Comparison of ENCODE assay signal across 8 cellular contexts in the genomic region with DNA sequence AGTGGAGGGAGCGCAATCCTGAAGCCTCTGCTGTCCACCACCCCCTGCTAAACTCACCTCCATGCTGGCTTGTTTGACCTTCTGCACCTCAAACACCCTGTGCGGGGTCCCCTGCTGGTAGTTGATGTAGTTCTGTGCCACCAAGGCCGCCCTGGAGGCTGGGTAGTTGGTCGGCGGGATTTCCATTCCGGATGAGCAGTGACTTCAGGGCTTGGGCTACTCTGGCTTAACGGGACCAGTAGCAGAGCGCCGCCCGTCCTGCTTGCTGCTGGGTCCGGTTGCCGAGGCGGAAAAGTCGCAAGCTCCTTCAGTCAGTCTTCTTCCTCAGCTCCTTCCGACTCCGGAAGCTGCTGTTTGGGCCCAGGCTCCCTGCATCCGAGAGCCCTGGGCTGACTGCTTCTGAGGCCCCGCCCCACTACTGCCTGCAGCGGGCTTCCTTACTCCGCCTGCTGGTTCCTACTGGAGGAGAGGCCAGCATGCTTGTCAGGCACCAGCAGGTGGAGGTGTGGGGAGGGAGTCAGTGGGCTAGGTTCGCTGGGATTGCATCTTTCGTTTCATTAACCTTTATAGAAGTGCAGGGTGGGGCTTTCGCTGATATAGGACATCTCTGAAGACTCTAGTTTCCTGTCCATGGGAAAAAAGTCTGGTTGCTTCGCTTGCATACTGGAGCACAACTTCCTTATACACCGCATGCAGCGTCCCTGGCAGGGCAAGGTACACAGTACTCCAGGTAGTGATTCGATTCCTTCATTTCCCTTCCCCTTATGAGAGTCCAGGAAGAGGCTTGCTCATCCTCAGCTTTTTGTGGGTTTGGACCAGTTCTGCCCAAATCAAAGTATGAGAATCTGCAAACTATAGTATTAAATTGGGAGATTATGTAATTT. TPM values are rescaled to one million over a fixed set of nuclear protein-coding genes. Genes with fewer than 3 reads are reported as not detected.
DNase-seq lines count a peak whose midpoint lies in the region; ATAC-seq and TF ChIP-seq lines count a peak whose summit lies in the region.

Gene LXN, minus strand, starts transcription at position 356 of the 884 bp plus-strand sequence. Its CDS starts 170 bp downstream, at position 186.

- peaks cover 11% of the 10 kb centered on the region for H3K36me3 Mint-ChIP-seq in memory B cell

- DNase-seq in GDM1 (lab: John Stamatoyannopoulos, UW) (peak; percentile 52), LNCaP clone FGC (ENCODE audit: low read depth) (no peak), memory B cell (ENCODE audit: low spot score in 2 of 2) (peak; percentile 43 to 53), SKM-1 (lab: John Stamatoyannopoulos, UW; ENCODE audit: unreplicated experiment) (no peak)
- DNase-seq in activated CD8-positive, alpha-beta memory T cell treated with anti-CD3 and anti-CD28 coated beads, Interleukin-2, amount 50 U/mL, for 24 hours (ENCODE audit: extremely low read depth), result peak; percentile 26
- DNase-seq in stimulated activated CD8-positive, alpha-beta memory T cell treated with anti-CD3 and anti-CD28 coated beads, Interleukin-12 subunit alpha, Interleukin-12 subunit beta, amount 100 ng/mL, for 4 hours (ENCODE audit: low read depth), result peak; percentile 47

- H3K27ac Mint-ChIP-seq in memory B cell, result peak within 1 kb of the TSS; percentile 74

- ATAC-seq in GM21825 (IDR thresholded peaks at IDR 0.05; ENCODE audit: unreplicated experiment), result peak; percentile 100
- ATAC-seq in memory B cell (ENCODE audit: low read depth), result peak; percentile 96

- TF ChIP-seq CTCF in LNCaP clone FGC (IDR thresholded peaks at IDR 0.05; ENCODE audit: control insufficient read depth, extremely low read depth, insufficient read depth), result peak; percentile 42

- no peaks in the 10 kb centered on the region for H3K9me3 Mint-ChIP-seq in memory B cell

- in situ Hi-C loops in endometrial microvascular endothelial cells (cut with HindIII; ENCODE audit: inconsistent ontology term, low pct_unique_long_range_greater_than_20kb, low sequenced_read_pairs), result loop anchor here (25.0 kb wide), 1 partner anchor 115 kb away; no protein-coding TSS in a partner anchor

- H3K27me3 Mint-ChIP-seq in memory B cell, result no peaks in the 10 kb centered on the region

- peak within 1 kb of the TSS; percentile 27 for H3K4me3 ChIP-seq in LNCaP clone FGC (ENCODE audit: low read depth, low read length)

- H3K4me1 Mint-ChIP-seq in memory B cell, result peaks cover 10% of the 10 kb centered on the region

- peak within 1 kb of the TSS; percentile 93 for H3K4me3 Mint-ChIP-seq in memory B cell

RNA-seq across cellular contexts. Expression of gene LXN, which starts in this region (rescaled TPM):
- total RNA-seq in endometrial microvascular endothelial cells (ENCODE audit: inconsistent ontology term), result 152 TPM

Comparison
In these comparisons a context has a peak if more than half of its experiments do, and no peak if none do; other contexts are left out.
1. DNase-seq: peak in GDM1 (single experiment), activated CD8-positive, alpha-beta memory T cell treated with anti-CD3 and anti-CD28 coated beads, Interleukin-2, amount 50 U/mL, for 24 hours (single experiment), memory B cell (2 of 2) and stimulated activated CD8-positive, alpha-beta memory T cell treated with anti-CD3 and anti-CD28 coated beads, Interleukin-12 subunit alpha, Interleukin-12 subunit beta, amount 100 ng/mL, for 4 hours (single experiment); none in LNCaP clone FGC (single experiment) and SKM-1 (single experiment).